19 cellular contexts compared by ENCODE assay signal in the genomic region with DNA sequence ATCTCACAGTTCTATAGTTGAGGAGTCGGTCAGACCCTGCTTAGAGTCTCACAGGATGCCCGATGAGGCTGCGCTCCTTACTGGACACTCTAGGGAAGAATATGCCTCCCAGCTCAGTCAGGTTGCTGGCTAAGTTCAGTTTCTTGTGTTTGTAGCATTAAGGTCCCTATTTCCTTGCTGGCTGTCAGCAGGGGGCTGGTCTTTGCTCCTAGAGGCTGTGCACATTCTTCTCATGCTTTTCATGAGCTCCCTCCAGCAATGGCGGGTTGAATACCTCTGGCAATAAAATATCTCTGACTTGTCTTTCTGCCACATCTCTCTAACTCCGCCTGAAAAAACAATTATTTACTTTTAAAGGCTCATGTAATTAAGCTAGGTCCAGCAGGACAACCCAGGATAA.
"Had no signal": no experiment of that assay in that cellular context is flagged by ENCODE, and none has a peak within 500 bp of the region (broad histone marks: within the 10 kb centered on the region; RNA-seq: fewer than 3 reads in every experiment).

No MANE protein-coding gene starts in this region.

- DNase-seq: activated CD4-positive, alpha-beta memory T cell treated with anti-CD3 and anti-CD28 coated beads, Interleukin-2, amount 10 ng/mL, durations not matched to agents 7 days and 5 days; activated CD4-positive, alpha-beta T cell treated with anti-CD3 and anti-CD28 coated beads for 36 hours; activated naive CD4-positive, alpha-beta T cell treated with anti-CD3 and anti-CD28 coated beads, Interleukin-2, amount 10 ng/mL, durations not matched to agents 7 days and 5 days; activated T-cell treated with anti-CD3 and anti-CD28 coated beads, Interleukin-2, amount 50 U/mL, for 24 hours; dorsolateral prefrontal cortex; left ventricle myocardium inferior; stimulated activated CD4-positive, alpha-beta T cell treated with anti-CD3 and anti-CD28 coated beads, Interleukin-15, amount 100 ng/mL, for 24 hours; stimulated activated CD4-positive, alpha-beta T cell treated with anti-CD3 and anti-CD28 coated beads, Interleukin-4, amount 100 ng/mL, for 1 hour; stimulated activated naive B cell treated with anti-CD40 and anti-IgM and Interleukin-4, amounts not matched to agents 10 μg/mL and 1 μg/mL and 100 μg/mL, for 72 hours; tibial artery; uterus; WERI-Rb-1 had no signal

- FAIRE-seq: islet of Langerhans had no signal

- H3K9me3 ChIP-seq: ascending aorta, gastroesophageal sphincter, left ventricle myocardium inferior, tibial artery, uterus had no signal

- H3K27me3 ChIP-seq: ascending aorta, dorsolateral prefrontal cortex, gastroesophageal sphincter, tibial artery, uterus had no signal

- H3K36me3 Mint-ChIP-seq: activated naive CD4-positive, alpha-beta T cell treated with anti-CD3 and anti-CD28 coated beads, Interleukin-2, amount 10 ng/mL, durations not matched to agents 7 days and 5 days; memory B cell; stimulated activated naive B cell treated with anti-CD40 and anti-IgM and Interleukin-4, amounts not matched to agents 10 μg/mL and 1 μg/mL and 100 μg/mL, for 72 hours had no signal

- H3K4me1 ChIP-seq: ascending aorta, gastroesophageal sphincter, left ventricle myocardium inferior, tibial artery, uterus had no signal

- H3K27ac Mint-ChIP-seq: activated CD4-positive, alpha-beta memory T cell treated with anti-CD3 and anti-CD28 coated beads, Interleukin-2, amount 10 ng/mL, durations not matched to agents 7 days and 5 days; activated CD4-positive, alpha-beta T cell treated with anti-CD3 and anti-CD28 coated beads for 36 hours; activated naive CD4-positive, alpha-beta T cell treated with anti-CD3 and anti-CD28 coated beads, Interleukin-2, amount 10 ng/mL, durations not matched to agents 7 days and 5 days; activated T-cell treated with anti-CD3 and anti-CD28 coated beads, Interleukin-2, amount 50 U/mL, for 24 hours; memory B cell; nephron; stimulated activated naive B cell treated with anti-CD40 and anti-IgM and Interleukin-4, amounts not matched to agents 10 μg/mL and 1 μg/mL and 100 μg/mL, for 72 hours; T-helper 1 cell treated with Interleukin-12 subunit alpha and Interleukin-12 subunit beta and Interleukin-4 antibody, amounts not matched to agents 30 μg/mL and 1 μg/mL, for 36 hours had no signal

- H3K36me3 ChIP-seq: ascending aorta, gastroesophageal sphincter, left ventricle myocardium inferior, tibial artery, uterus, WERI-Rb-1 had no signal

- H3K27ac ChIP-seq: ascending aorta, dorsolateral prefrontal cortex, gastroesophageal sphincter, left ventricle myocardium inferior, skin epidermis, tibial artery, uterus, WERI-Rb-1 had no signal

- ATAC-seq: activated CD4-positive, alpha-beta T cell treated with anti-CD3 and anti-CD28 coated beads for 36 hours; gastroesophageal sphincter; stimulated activated naive B cell treated with anti-CD40 and anti-IgM and Interleukin-4, amounts not matched to agents 10 μg/mL and 1 μg/mL and 100 μg/mL, for 72 hours had no signal

- H3K9me3 Mint-ChIP-seq: activated CD4-positive, alpha-beta memory T cell treated with anti-CD3 and anti-CD28 coated beads, Interleukin-2, amount 10 ng/mL, durations not matched to agents 7 days and 5 days; activated naive CD4-positive, alpha-beta T cell treated with anti-CD3 and anti-CD28 coated beads, Interleukin-2, amount 10 ng/mL, durations not matched to agents 7 days and 5 days; activated T-cell treated with anti-CD3 and anti-CD28 coated beads, Interleukin-2, amount 50 U/mL, for 24 hours; memory B cell; nephron; stimulated activated naive B cell treated with anti-CD40 and anti-IgM and Interleukin-4, amounts not matched to agents 10 μg/mL and 1 μg/mL and 100 μg/mL, for 72 hours; T-helper 1 cell treated with Interleukin-12 subunit alpha and Interleukin-12 subunit beta and Interleukin-4 antibody, amounts not matched to agents 30 μg/mL and 1 μg/mL, for 36 hours had no signal

- H3K4me3 Mint-ChIP-seq: activated CD4-positive, alpha-beta memory T cell treated with anti-CD3 and anti-CD28 coated beads, Interleukin-2, amount 10 ng/mL, durations not matched to agents 7 days and 5 days; activated CD4-positive, alpha-beta T cell treated with anti-CD3 and anti-CD28 coated beads for 36 hours; activated naive CD4-positive, alpha-beta T cell treated with anti-CD3 and anti-CD28 coated beads, Interleukin-2, amount 10 ng/mL, durations not matched to agents 7 days and 5 days; activated T-cell treated with anti-CD3 and anti-CD28 coated beads, Interleukin-2, amount 50 U/mL, for 24 hours; memory B cell; nephron; stimulated activated naive B cell treated with anti-CD40 and anti-IgM and Interleukin-4, amounts not matched to agents 10 μg/mL and 1 μg/mL and 100 μg/mL, for 72 hours; T-helper 1 cell treated with Interleukin-12 subunit alpha and Interleukin-12 subunit beta and Interleukin-4 antibody, amounts not matched to agents 30 μg/mL and 1 μg/mL, for 36 hours had no signal

- H3K4me1 Mint-ChIP-seq: activated CD4-positive, alpha-beta memory T cell treated with anti-CD3 and anti-CD28 coated beads, Interleukin-2, amount 10 ng/mL, durations not matched to agents 7 days and 5 days; activated CD4-positive, alpha-beta T cell treated with anti-CD3 and anti-CD28 coated beads for 36 hours; activated naive CD4-positive, alpha-beta T cell treated with anti-CD3 and anti-CD28 coated beads, Interleukin-2, amount 10 ng/mL, durations not matched to agents 7 days and 5 days; memory B cell; nephron; stimulated activated naive B cell treated with anti-CD40 and anti-IgM and Interleukin-4, amounts not matched to agents 10 μg/mL and 1 μg/mL and 100 μg/mL, for 72 hours had no signal

- H3K4me3 ChIP-seq: ascending aorta, dorsolateral prefrontal cortex, gastroesophageal sphincter, left ventricle myocardium inferior, skin epidermis, tibial artery, uterus had no signal
